Comparison of ENCODE assay signal across 2 cellular contexts in genomic region chr1:39467061-39467710, GRCh38. TPM values are rescaled to one million over a fixed set of nuclear protein-coding genes. Genes with fewer than 3 reads are reported as not detected.
"Had no signal": no experiment of that assay in that cellular context is flagged by ENCODE, and none has a peak within 500 bp of the region (broad histone marks: within the 10 kb centered on the region; RNA-seq: fewer than 3 reads in every experiment).

No MANE protein-coding gene starts in this region.

RNA-seq across cellular contexts. Expression of gene BMP8A, which starts 24.2 kb away (rescaled TPM):
- total RNA-seq: activated CD4-positive, alpha-beta T cell treated with anti-CD3 and anti-CD28 coated beads, Interleukin-2, amount 10 ng/mL, durations not matched to agents 24 days and 14 days; RPMI7951 had no signal
